9 cellular contexts compared by ENCODE assay signal in genomic region chr20:38825901-38826625, GRCh38. TPM values are rescaled to one million over a fixed set of nuclear protein-coding genes. Genes with fewer than 3 reads are reported as not detected.
A peak's percentile ranks its signal among the peaks of the same experiment; 100 is the strongest.
DNase-seq lines count a peak whose midpoint lies in the region; ATAC-seq, FAIRE-seq and TF ChIP-seq lines count a peak whose summit lies in the region.
"Had no signal": no experiment of that assay in that cellular context is flagged by ENCODE, and none has a peak within 500 bp of the region (broad histone marks: within the 10 kb centered on the region; RNA-seq: fewer than 3 reads in every experiment).

No MANE protein-coding gene starts in this region.

- peaks cover 15% of the 10 kb centered on the region for H3K4me1 Mint-ChIP-seq in astrocyte (ENCODE audit: low read depth, unreplicated experiment)

- no peaks in the 10 kb centered on the region for H4K20me1 ChIP-seq in astrocyte (ENCODE audit: insufficient read depth, low read length)

- DNase-seq in DMS53 (lab: John Stamatoyannopoulos, UW) (peak; percentile 49), DMS53 treated with DMSO at 0.1 percent for 48 hours (lab: John Stamatoyannopoulos, UW; ENCODE audit: unreplicated experiment) (no peak), NCI-H187 treated with DMSO at 0.1 percent for 48 hours (lab: John Stamatoyannopoulos, UW) (peak; percentile 73), astrocyte (ENCODE audit: low read depth) (peak; percentile 76), pancreas (peak in 1 of 6 donors; percentile 17), GM19240 (ENCODE audit: insufficient read length, low spot score) (no peak)

- H3K9me3 ChIP-seq in astrocyte (ENCODE audit: insufficient read depth, low read depth, low read length) (no peaks in the 10 kb centered on the region), pancreas (no peaks in the 10 kb centered on the region)

- ATAC-seq in pancreas (peak; percentile 79 to 92 (median 86)), HG03520 (IDR thresholded peaks at IDR 0.05; ENCODE audit: unreplicated experiment) (no peak), GM18870 (IDR thresholded peaks at IDR 0.05; ENCODE audit: unreplicated experiment) (no peak)

- H3K4me3 ChIP-seq in astrocyte (ENCODE audit: insufficient read depth, low read depth, low read length) = no peak overlapping the region
- no peak overlapping the region for H3K4me3 ChIP-seq in pancreas

- no peak overlapping the region for H3K27ac Mint-ChIP-seq in astrocyte (ENCODE audit: unreplicated experiment)

- TF ChIP-seq CTCF in astrocyte (IDR thresholded peaks at IDR 0.05; ENCODE audit: insufficient read depth, low read depth, low read length) = no peak
- TF ChIP-seq CTCF in pancreas (IDR thresholded peaks at IDR 0.05) = no peak

- H2AFZ ChIP-seq in astrocyte (ENCODE audit: low read depth, low read length) = no peak overlapping the region

- no peak overlapping the region for H3K4me3 Mint-ChIP-seq in astrocyte (ENCODE audit: unreplicated experiment)

- no peaks in the 10 kb centered on the region for H3K9me3 Mint-ChIP-seq in astrocyte (ENCODE audit: unreplicated experiment)

- no peak overlapping the region for H3K27ac ChIP-seq in astrocyte (ENCODE audit: low read depth, low read length)
- H3K27ac ChIP-seq in pancreas = no peak overlapping the region
- H3K27ac ChIP-seq: 22Rv1 had no signal

- H3K27me3 ChIP-seq in astrocyte (ENCODE audit: insufficient read depth, low read length) (peaks cover 16% of the 10 kb centered on the region), pancreas (no peaks in the 10 kb centered on the region)

- H3K4me2 ChIP-seq in astrocyte (ENCODE audit: low read length) = no peak overlapping the region

- H3K9ac ChIP-seq in astrocyte (ENCODE audit: low read length) = no peak overlapping the region

- no peaks in the 10 kb centered on the region for H3K36me3 Mint-ChIP-seq in astrocyte (ENCODE audit: low read depth, unreplicated experiment)

- no peaks in the 10 kb centered on the region for H3K36me3 ChIP-seq in astrocyte (ENCODE audit: insufficient read depth, low read length)
- no peaks in the 10 kb centered on the region for H3K36me3 ChIP-seq in pancreas

- H3K27me3 Mint-ChIP-seq in astrocyte (ENCODE audit: low read depth, unreplicated experiment) = peaks cover 12% of the 10 kb centered on the region

- H3K4me1 ChIP-seq in astrocyte (ENCODE audit: insufficient read depth, low read length) = no peaks in the 10 kb centered on the region
- H3K4me1 ChIP-seq in pancreas = no peaks in the 10 kb centered on the region

- no peaks in the 10 kb centered on the region for H3K79me2 ChIP-seq in astrocyte (ENCODE audit: insufficient read depth, low read length)

- intact Hi-C loops in pancreas (cut with DNase I) = no loop called here

- FAIRE-seq in astrocyte (lab: Jason Lieb, UNC) (no peak), pancreas (lab: Jason Lieb, UNC) (no peak)

- 8 to 14% methylated on average over 9 of the region's 9 CpGs for WGBS in pancreas, 2 donors

RNA-seq across cellular contexts. Expression of gene PPP1R16B, which starts 20.6 kb away (rescaled TPM):
- total RNA-seq in astrocyte = 0.41 and 0.68 TPM in 2 replicates
- total RNA-seq in pancreas = 1 to 10 TPM; 1.0 to 2.7 (median 1.5) TPM
- 1 to 10 TPM; 1.1 to 1.2 TPM for polyA plus RNA-seq in pancreas

Comparison
In these comparisons a context has a peak if more than half of its experiments do, and no peak if none do; other contexts are left out.
1. DNase-seq: peak in DMS53 (single experiment), NCI-H187 treated with DMSO at 0.1 percent for 48 hours (single experiment) and astrocyte (single experiment); none in DMS53 treated with DMSO at 0.1 percent for 48 hours (single experiment) and GM19240 (single experiment).
2. ATAC-seq: peak in pancreas (4 of 4); none in HG03520 (single experiment) and GM18870 (single experiment).